ENCODE assay signal across 10 cellular contexts in the genomic region with DNA sequence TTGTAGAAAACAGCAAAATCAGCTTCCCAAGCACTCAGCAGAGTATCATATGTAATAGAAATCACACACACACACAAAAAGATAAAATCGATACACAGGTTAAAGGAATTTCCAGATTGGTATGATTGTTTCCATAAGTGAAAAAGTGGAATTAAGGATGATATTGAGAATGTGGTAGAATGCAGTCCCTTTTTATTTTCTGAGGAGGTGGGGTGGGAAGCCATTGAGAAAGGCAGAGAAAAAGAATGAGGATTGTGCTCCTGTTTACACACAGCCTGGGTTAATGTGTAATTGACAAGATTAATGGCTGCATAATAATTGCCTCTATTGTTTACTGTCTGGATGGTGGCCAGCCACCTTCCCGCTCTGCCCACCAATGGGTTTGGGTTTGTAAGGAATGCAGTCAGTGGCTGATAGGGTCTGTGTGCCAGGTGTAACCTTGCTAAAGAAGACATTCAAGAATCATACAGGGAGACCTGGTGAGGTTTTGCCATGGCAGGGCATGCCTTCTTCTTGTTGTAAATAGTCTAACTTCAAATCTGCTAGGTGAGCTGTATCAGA.
DNase-seq lines count a peak whose midpoint lies in the region; ATAC-seq and TF ChIP-seq lines count a peak whose summit lies in the region.
"Had no signal": no experiment of that assay in that cellular context is flagged by ENCODE, and none has a peak within 500 bp of the region (broad histone marks: within the 10 kb centered on the region; RNA-seq: fewer than 3 reads in every experiment).

No MANE protein-coding gene starts in this region.

- intact Hi-C loops in lower lobe of right lung (cut with DNase I) = no loop called here

- H3K9me3 Mint-ChIP-seq in T-cell = no peaks in the 10 kb centered on the region

- in situ Hi-C loops in Caki2 (cut with HindIII; ENCODE audit: low pct_unique_long_range_greater_than_20kb, low sequenced_read_pairs) = no loop called here

- no peak for TF ChIP-seq CTCF in lower lobe of right lung (IDR thresholded peaks at IDR 0.05)

- no peaks in the 10 kb centered on the region for H3K27me3 ChIP-seq in lower lobe of right lung (ENCODE audit: low read depth)
- H3K27me3 ChIP-seq: foreskin keratinocyte had no signal

- H3K27ac Mint-ChIP-seq in T-cell = peak overlapping the region; percentile 96 to 99

- POLR2A ChIA-PET in T-cell (lab: Charles Lee) = no interaction called here

- no peaks in the 10 kb centered on the region for H3K36me3 Mint-ChIP-seq in T-cell

- H3K4me3 ChIP-seq in lower lobe of right lung = no peak overlapping the region

- peak; percentile 92 for DNase-seq in Caki2 (ENCODE audit: low read depth)
- DNase-seq in NCI-H1417 (lab: John Stamatoyannopoulos, UW) = peak; percentile 49 to 94 (median 79)
- peak in 2 of 34 experiments; percentile 3 to 18 for DNase-seq in T-cell
- no peak for DNase-seq in lower lobe of right lung
- DNase-seq in NOMO-1 treated with DMSO at 0.1 percent for 48 hours (lab: John Stamatoyannopoulos, UW; ENCODE audit: unreplicated experiment) = no peak
- DNase-seq in epidermal melanocyte (ENCODE audit: insufficient read length, low spot score) = no peak
- DNase-seq in EL = no peak
- DNase-seq: activated T-cell treated with anti-CD3 and anti-CD28 coated beads, Interleukin-2, amount 50 U/mL, for 48 hours had no signal

- H3K9me3 ChIP-seq in lower lobe of right lung = no peaks in the 10 kb centered on the region

- no peak for ATAC-seq in T-cell (replicated peaks in 1 of 4)
- ATAC-seq in lower lobe of right lung = peak; percentile 32
- ATAC-seq in GM21515 (IDR thresholded peaks at IDR 0.05; ENCODE audit: unreplicated experiment) = no peak

- no peak overlapping the region for H3K27ac ChIP-seq in lower lobe of right lung
- H3K27ac ChIP-seq: foreskin keratinocyte had no signal

- peaks cover 27% of the 10 kb centered on the region for H3K4me1 ChIP-seq in lower lobe of right lung

- no peaks in the 10 kb centered on the region for H3K36me3 ChIP-seq in lower lobe of right lung

- peaks cover 24 to 52% (median 51%) of the 10 kb centered on the region in 3 donors for H3K4me1 Mint-ChIP-seq in T-cell

- no peak overlapping the region for H3K4me3 Mint-ChIP-seq in T-cell

- CTCF ChIA-PET in T-cell (lab: Charles Lee) = no interaction called here

- H3K27me3 Mint-ChIP-seq in T-cell = no peaks in the 10 kb centered on the region

Comparison
In these comparisons a context has a peak if more than half of its experiments do, and no peak if none do; other contexts are left out.
1. DNase-seq: peak in Caki2 (single experiment) and NCI-H1417 (3 of 3); none in lower lobe of right lung (single experiment), NOMO-1 treated with DMSO at 0.1 percent for 48 hours (single experiment), epidermal melanocyte (single experiment) and EL (single experiment).
2. ATAC-seq: peak in lower lobe of right lung (2 of 2); none in T-cell (0 of 4) and GM21515 (single experiment).